ENCODE assay signal across 1 cellular context in genomic region chr11:35943294-35943693, GRCh38.
TF ChIP-seq lines count a peak whose summit lies in the region.

No MANE protein-coding gene starts in this region.

TF ChIP-seq in WTC11, 78 proteins besides CTCF, POLR2A, EP300 and RAD21 (continued from another document):
- TF ChIP-seq, protein P1, sequence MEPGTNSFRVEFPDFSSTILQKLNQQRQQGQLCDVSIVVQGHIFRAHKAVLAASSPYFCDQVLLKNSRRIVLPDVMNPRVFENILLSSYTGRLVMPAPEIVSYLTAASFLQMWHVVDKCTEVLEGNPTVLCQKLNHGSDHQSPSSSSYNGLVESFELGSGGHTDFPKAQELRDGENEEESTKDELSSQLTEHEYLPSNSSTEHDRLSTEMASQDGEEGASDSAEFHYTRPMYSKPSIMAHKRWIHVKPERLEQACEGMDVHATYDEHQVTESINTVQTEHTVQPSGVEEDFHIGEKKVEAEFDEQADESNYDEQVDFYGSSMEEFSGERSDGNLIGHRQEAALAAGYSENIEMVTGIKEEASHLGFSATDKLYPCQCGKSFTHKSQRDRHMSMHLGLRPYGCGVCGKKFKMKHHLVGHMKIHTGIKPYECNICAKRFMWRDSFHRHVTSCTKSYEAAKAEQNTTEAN (CRISPR knock-in tag; IDR thresholded peaks at IDR 0.05): no peak
- no peak for TF ChIP-seq ZNF423 (CRISPR knock-in tag; IDR thresholded peaks at IDR 0.05)
- no peak for TF ChIP-seq RELA (CRISPR knock-in tag; IDR thresholded peaks at IDR 0.05; ENCODE audit: borderline replicate concordance)
- TF ChIP-seq ZNF232 (CRISPR knock-in tag; IDR thresholded peaks at IDR 0.05): no peak
- no peak for TF ChIP-seq NR3C1 (CRISPR knock-in tag; conservative IDR thresholded peaks at IDR 0.05; ENCODE audit: low read depth)
